Comparison of ENCODE assay signal across 27 cellular contexts in genomic region chr1:235885654-235886238, GRCh38. TPM values are rescaled to one million over a fixed set of nuclear protein-coding genes. Genes with fewer than 3 reads are reported as not detected.
DNase-seq lines count a peak whose midpoint lies in the region; ATAC-seq, FAIRE-seq and TF ChIP-seq lines count a peak whose summit lies in the region.
"Had no signal": no experiment of that assay in that cellular context is flagged by ENCODE, and none has a peak within 500 bp of the region (broad histone marks: within the 10 kb centered on the region; RNA-seq: fewer than 3 reads in every experiment).

No MANE protein-coding gene starts in this region.

- BruUV-seq in HepG2 (replicated peaks; lab: Mats Ljungman, UMichigan) = no TSS peak

- no peak for FAIRE-seq in HepG2 (lab: Jason Lieb, UNC)

- TF ChIP-seq POLR2A in HepG2 (IDR thresholded peaks at IDR 0.05; ENCODE audit: insufficient read depth in 1 of 2, low read depth in 2 of 2, low read length in 2 of 2) (no peak), right lobe of liver (IDR thresholded peaks at IDR 0.05) (no peak)

- no peak overlapping the region for H2AFZ ChIP-seq in HepG2 (ENCODE audit: low read length)

- H3K9me3 ChIP-seq in HepG2 (ENCODE audit: low read length) (no peaks in the 10 kb centered on the region), right lobe of liver (no peaks in the 10 kb centered on the region)
- H3K9me3 ChIP-seq: ascending aorta; BLaER1 treated with 17β-estradiol and CSF1 and Interleukin-3, amounts not matched to agents 10 nM and 100 nM; colonic mucosa; tibial artery had no signal

- H3K4me3 ChIP-seq in HepG2 (replicated peaks in 1 of 3; ENCODE audit: insufficient read depth in 1 of 3, low read depth in 2 of 3, low read length in 3 of 3) = no peak overlapping the region
- H3K4me3 ChIP-seq in right lobe of liver = no peak overlapping the region
- H3K4me3 ChIP-seq: ascending aorta; BLaER1 treated with 17β-estradiol and CSF1 and Interleukin-3, amounts not matched to agents 10 nM and 100 nM; colonic mucosa; SK-N-MC; tibial artery had no signal

- 3% methylated on average over 3 of the region's 3 CpGs for WGBS in HepG2 (ENCODE audit: low lambda C conversion rate)
- 63% methylated on average over 3 of the region's 3 CpGs for WGBS in right lobe of liver (ENCODE audit: insufficient coverage, low coverage, low lambda C conversion rate, missing lambda C conversion rate)

- H4K20me1 ChIP-seq in HepG2 (ENCODE audit: insufficient read depth, low read length) = no peaks in the 10 kb centered on the region
- H4K20me1 ChIP-seq: BLaER1 treated with 17β-estradiol and CSF1 and Interleukin-3, amounts not matched to agents 10 nM and 100 nM had no signal

- intact Hi-C loops in HepG2 (cut with micrococcal nuclease; ENCODE audit: unreplicated experiment) (no loop called here), right lobe of liver (cut with DNase I) (loop anchor here in 1 of 2 donors (10.0 kb wide), 1 partner anchor 49 kb away; no protein-coding TSS in a partner anchor)
- intact Hi-C loops in activated T-helper 1 cell treated with anti-CD3 and anti-CD28 coated beads, Interleukin-12 subunit alpha, Interleukin-12 subunit beta, Interleukin-2, Interleukin-4 antibody, amounts not matched to agents 30 ng/mL and 10 ng/mL and 1 ng/mL, durations not matched to agents 14 hours and 24 hours and 36 hours (cut with micrococcal nuclease) = loop anchor here (10.0 kb wide), 1 partner anchor 399 kb away; the partner anchor contains the start of gene ERO1B

- no peaks in the 10 kb centered on the region; a peak in 1 of 5 replicates for H3K27me3 ChIP-seq in HepG2 (ENCODE audit: control insufficient read depth in 1 of 2, insufficient read depth in 2 of 2, low read length in 2 of 2)
- no peaks in the 10 kb centered on the region for H3K27me3 ChIP-seq in right lobe of liver
- H3K27me3 ChIP-seq: ascending aorta; BLaER1 treated with 17β-estradiol and CSF1 and Interleukin-3, amounts not matched to agents 10 nM and 100 nM; colonic mucosa; tibial artery had no signal

- no peaks in the 10 kb centered on the region for H3K36me3 ChIP-seq in HepG2 (replicated peaks in 1 of 2; ENCODE audit: control insufficient read depth in 1 of 2, insufficient read depth in 2 of 2, low read length in 2 of 2)
- H3K36me3 ChIP-seq in right lobe of liver = no peaks in the 10 kb centered on the region
- H3K36me3 ChIP-seq: ascending aorta; BLaER1 treated with 17β-estradiol and CSF1 and Interleukin-3, amounts not matched to agents 10 nM and 100 nM; colonic mucosa; tibial artery had no signal

- ATAC-seq in HepG2 = 0 out of 3 replicates have a peak, but pooled peaks have one; percentile 37
- ATAC-seq in right lobe of liver = no peak
- ATAC-seq: activated CD4-positive, CD25-positive, alpha-beta regulatory T cell treated with anti-CD3 and anti-CD28 coated beads, Interleukin-2, amount 50 U/mL, for 24 hours; left cardiac atrium had no signal

- TF ChIP-seq CTCF in HepG2 (CRISPR knock-in tag; IDR thresholded peaks at IDR 0.05) = no peak
- no peak for TF ChIP-seq CTCF in right lobe of liver (IDR thresholded peaks at IDR 0.05)

- no peaks in the 10 kb centered on the region for H3K27me3 Mint-ChIP-seq in activated T-helper 1 cell treated with anti-CD3 and anti-CD28 coated beads, Interleukin-12 subunit alpha, Interleukin-12 subunit beta, Interleukin-2, Interleukin-4 antibody, amounts not matched to agents 30 ng/mL and 10 ng/mL and 1 ng/mL, durations not matched to agents 14 hours and 24 hours and 36 hours (ENCODE audit: insufficient read depth)
- H3K27me3 Mint-ChIP-seq in immature natural killer cell (ENCODE audit: low read depth in 3 of 3) = peaks cover 2 to 4% (median 4%) of the 10 kb centered on the region in 3 donors

- H3K4me1 ChIP-seq in HepG2 (ENCODE audit: insufficient read depth, low read length) = peaks cover 8% of the 10 kb centered on the region; the same call in 1 of the 2 replicates
- peaks cover 0 to 8% (median 2%) of the 10 kb centered on the region in 4 donors for H3K4me1 ChIP-seq in right lobe of liver
- H3K4me1 ChIP-seq: colonic mucosa had no signal

- H3K4me1 Mint-ChIP-seq in activated T-helper 1 cell treated with anti-CD3 and anti-CD28 coated beads, Interleukin-12 subunit alpha, Interleukin-12 subunit beta, Interleukin-2, Interleukin-4 antibody, amounts not matched to agents 30 ng/mL and 10 ng/mL and 1 ng/mL, durations not matched to agents 14 hours and 24 hours and 36 hours (ENCODE audit: low read depth) = peaks cover 68% of the 10 kb centered on the region
- H3K4me1 Mint-ChIP-seq in immature natural killer cell = peaks cover 35 to 61% of the 10 kb centered on the region in 2 donors
- H3K4me1 Mint-ChIP-seq: H9, nephron progenitor cell had no signal

- no peak overlapping the region for H3K4me2 ChIP-seq in HepG2 (ENCODE audit: low read depth, low read length)
- H3K4me2 ChIP-seq: BLaER1 treated with 17β-estradiol and CSF1 and Interleukin-3, amounts not matched to agents 10 nM and 100 nM; KMS-11 had no signal

- peaks cover 9% of the 10 kb centered on the region for H3K36me3 Mint-ChIP-seq in activated T-helper 1 cell treated with anti-CD3 and anti-CD28 coated beads, Interleukin-12 subunit alpha, Interleukin-12 subunit beta, Interleukin-2, Interleukin-4 antibody, amounts not matched to agents 30 ng/mL and 10 ng/mL and 1 ng/mL, durations not matched to agents 14 hours and 24 hours and 36 hours (ENCODE audit: low read depth)
- H3K36me3 Mint-ChIP-seq in immature natural killer cell = no peaks in the 10 kb centered on the region

- POLR2A ChIA-PET in HepG2 (lab: Yijun Ruan, JAX) = no interaction called here

- TF ChIP-seq RAD21 in HepG2 (CRISPR knock-in tag; IDR thresholded peaks at IDR 0.05) = no peak

- H3K27ac Mint-ChIP-seq in activated T-helper 1 cell treated with anti-CD3 and anti-CD28 coated beads, Interleukin-12 subunit alpha, Interleukin-12 subunit beta, Interleukin-2, Interleukin-4 antibody, amounts not matched to agents 30 ng/mL and 10 ng/mL and 1 ng/mL, durations not matched to agents 14 hours and 24 hours and 36 hours = peak overlapping the region; percentile 69
- H3K27ac Mint-ChIP-seq in immature natural killer cell = peak overlapping the region; percentile 80 to 95 (median 88)
- H3K27ac Mint-ChIP-seq: H9, nephron progenitor cell had no signal

- H3K79me2 ChIP-seq in HepG2 (ENCODE audit: insufficient read depth, low read length) = no peaks in the 10 kb centered on the region

- H3K4me3 Mint-ChIP-seq in activated T-helper 1 cell treated with anti-CD3 and anti-CD28 coated beads, Interleukin-12 subunit alpha, Interleukin-12 subunit beta, Interleukin-2, Interleukin-4 antibody, amounts not matched to agents 30 ng/mL and 10 ng/mL and 1 ng/mL, durations not matched to agents 14 hours and 24 hours and 36 hours = no peak overlapping the region
- H3K4me3 Mint-ChIP-seq in immature natural killer cell = peak overlapping the region; percentile 18 to 67 (median 39)
- H3K4me3 Mint-ChIP-seq: H9, nephron progenitor cell had no signal

- H3K9me3 Mint-ChIP-seq in activated T-helper 1 cell treated with anti-CD3 and anti-CD28 coated beads, Interleukin-12 subunit alpha, Interleukin-12 subunit beta, Interleukin-2, Interleukin-4 antibody, amounts not matched to agents 30 ng/mL and 10 ng/mL and 1 ng/mL, durations not matched to agents 14 hours and 24 hours and 36 hours = peaks cover 4% of the 10 kb centered on the region
- no peaks in the 10 kb centered on the region for H3K9me3 Mint-ChIP-seq in immature natural killer cell
- H3K9me3 Mint-ChIP-seq: H9 had no signal

- TF ChIP-seq EP300 in HepG2 (IDR thresholded peaks at IDR 0.05; ENCODE audit: low read depth in 2 of 2, low read length in 2 of 2) = no peak
- TF ChIP-seq EP300 in HepG2 (CRISPR knock-in tag; IDR thresholded peaks at IDR 0.05; ENCODE audit: borderline replicate concordance) = no peak

- no peak overlapping the region for H3K9ac ChIP-seq in HepG2 (ENCODE audit: insufficient read depth, low read depth, low read length)
- H3K9ac ChIP-seq: BLaER1 treated with 17β-estradiol and CSF1 and Interleukin-3, amounts not matched to agents 10 nM and 100 nM; KMS-11 had no signal

- CTCF ChIA-PET in HepG2 (lab: Yijun Ruan, JAX; ENCODE audit: low intra/inter-chr PET ratio, low total read pairs) = no interaction called here

- H3K27ac ChIP-seq in HepG2 (ENCODE audit: extremely low read length, insufficient read depth, low read length) (no peak overlapping the region), right lobe of liver (no peak overlapping the region)
- H3K27ac ChIP-seq: ascending aorta, colonic mucosa, HL-60, KMS-11, SK-N-MC, tibial artery had no signal

- DNase-seq in HepG2 (ENCODE audit: low spot score) = no peak
- no peak for DNase-seq in right lobe of liver
- no peak for DNase-seq in activated T-helper 1 cell treated with anti-CD3 and anti-CD28 coated beads, Interleukin-12 subunit alpha, Interleukin-12 subunit beta, Interleukin-2, Interleukin-4 antibody, amounts not matched to agents 30 ng/mL and 10 ng/mL and 1 ng/mL, durations not matched to agents 14 hours and 24 hours and 36 hours (ENCODE audit: low spot score)
- peak in 2 of 3 donors; percentile 35 to 36 for DNase-seq in immature natural killer cell
- DNase-seq in H4 (ENCODE audit: low spot score) = no peak
- no peak for DNase-seq in mesenteric fat pad (ENCODE audit: low spot score)
- no peak for DNase-seq in cerebellar cortex (ENCODE audit: low spot score)
- DNase-seq: activated naive CD4-positive, alpha-beta T cell treated with anti-CD3 and anti-CD28 coated beads, Interleukin-2, amount 50 U/mL, for 16 hours; colonic mucosa; effector CD8-positive, alpha-beta T cell; erythroblast; H9; hypothalamus; left cardiac atrium; MM.1S; NCI-H2029 treated with DMSO at 0.1 percent for 48 hours; NCI-H526; nephron progenitor cell; NK-92 treated with Interleukin-12 subunit alpha and Interleukin-12 subunit beta, amount 100 ng/mL, for 24 hours; PC-3; tibial artery had no signal

- in situ Hi-C loops in HepG2 (cut with HindIII; ENCODE audit: extremely low pct_ligation_motif_present, low pct_unique_long_range_greater_than_20kb) = no loop called here

RNA-seq across cellular contexts. Expression of gene LYST, which starts 19.0 kb away (rescaled TPM):
- total RNA-seq in HepG2 (2016; rRNA removed; fragmentation: Illumina TruSeq; extraction: Trizol) (2.5 and 2.7 TPM in 2 replicates), right lobe of liver (10 to 100 TPM in 5 of 6 experiments, 1 to 10 TPM in 1; 9.0 to 16.6 (median 12.5) TPM), mesenteric fat pad (38.5 TPM)
- total RNA-seq in HepG2 (2016; cell fraction: cytosol; rRNA removed; fragmentation: Illumina TruSeq; extraction: Trizol; ENCODE audit: low read depth) = 2.5 and 2.8 TPM in 2 replicates
- total RNA-seq in HepG2 (2016; cell fraction: insoluble cytoplasmic fraction; rRNA removed; fragmentation: Illumina TruSeq; extraction: Trizol) = 2.8 and 3.0 TPM in 2 replicates
- 1.3 and 1.6 TPM in 2 replicates for total RNA-seq in HepG2 (2016; cell fraction: membrane; rRNA removed; fragmentation: Illumina TruSeq; extraction: Trizol)
- total RNA-seq in HepG2 (2016; cell fraction: nucleus; rRNA removed; fragmentation: Illumina TruSeq; extraction: Trizol) = 5.8 and 6.4 TPM in 2 replicates
- polyA plus RNA-seq in HepG2 (2011; rRNA removed) (0.91 and 1.3 TPM in 2 replicates), immature natural killer cell (10 to 100 TPM; 21.8 to 39.3 (median 27.7) TPM)
- polyA plus RNA-seq in HepG2 (2011; cell fraction: cytosol; rRNA removed) = 0.55 and 1.0 TPM in 2 replicates
- polyA plus RNA-seq in HepG2 (2011; cell fraction: nucleus; rRNA removed) = 1.5 and 1.6 TPM in 2 replicates
- polyA plus RNA-seq in HepG2 (2012) = 0.80 and 0.81 TPM in 2 replicates
- 2.1 and 2.9 TPM in 2 replicates for polyA plus RNA-seq in HepG2 (2016; cell fraction: cytosol; fragmentation: Illumina TruSeq; extraction: Trizol; ENCODE audit: low read depth)
- polyA plus RNA-seq in HepG2 (2016; cell fraction: insoluble cytoplasmic fraction; fragmentation: Illumina TruSeq; extraction: Trizol; ENCODE audit: low read depth) = 2.1 and 2.2 TPM in 2 replicates
- polyA plus RNA-seq in HepG2 (2016; cell fraction: membrane; fragmentation: Illumina TruSeq; extraction: Trizol; ENCODE audit: low read depth) = 1.7 and 1.8 TPM in 2 replicates
- polyA plus RNA-seq in HepG2 (2016; cell fraction: nucleus; fragmentation: Illumina TruSeq; extraction: Trizol; ENCODE audit: insufficient read depth, low read depth) = 3.3 and 5.1 TPM in 2 replicates
- polyA minus RNA-seq in HepG2 (2011; rRNA and poly(A)+ RNA removed; ENCODE audit: low replicate concordance) = 1.4 and 4.8 TPM in 2 replicates
- polyA minus RNA-seq in HepG2 (2011; cell fraction: cytosol; rRNA and poly(A)+ RNA removed) = 2.0 and 2.5 TPM in 2 replicates
- polyA minus RNA-seq in HepG2 (2011; cell fraction: nucleus; rRNA and poly(A)+ RNA removed) = 7.7 and 8.7 TPM in 2 replicates
- total RNA-seq in activated T-helper 1 cell treated with anti-CD3 and anti-CD28 coated beads, Interleukin-12 subunit alpha, Interleukin-12 subunit beta, Interleukin-2, Interleukin-4 antibody, amounts not matched to agents 30 ng/mL and 10 ng/mL and 1 ng/mL, durations not matched to agents 14 hours and 24 hours and 36 hours = 144 and 145 TPM in 2 replicates
- total RNA-seq in H4 (2014; rRNA removed; shearing (Covaris generic)) = 3.8 and 8.4 TPM in 2 replicates

Comparison
In these comparisons a context has a peak if more than half of its experiments do, and no peak if none do; other contexts are left out.
1. DNase-seq: peak in immature natural killer cell (2 of 3); none in HepG2 (single experiment), right lobe of liver (0 of 3), activated T-helper 1 cell treated with anti-CD3 and anti-CD28 coated beads, Interleukin-12 subunit alpha, Interleukin-12 subunit beta, Interleukin-2, Interleukin-4 antibody, amounts not matched to agents 30 ng/mL and 10 ng/mL and 1 ng/mL, durations not matched to agents 14 hours and 24 hours and 36 hours (single experiment), H4 (single experiment), mesenteric fat pad (single experiment) and cerebellar cortex (single experiment).